In genomic region chr6:149941583-149942460, GRCh38 we compare ENCODE assay signal across 8 cellular contexts. TPM values are rescaled to one million over a fixed set of nuclear protein-coding genes. Genes with fewer than 3 reads are reported as not detected.
DNase-seq lines count a peak whose midpoint lies in the region; ATAC-seq and TF ChIP-seq lines count a peak whose summit lies in the region.

Gene ULBP2 (plus strand): TSS chr6:149942014. CDS start chr6:149942073, 59 bp downstream.

- POLR2A ChIA-PET in CD8-positive, alpha-beta T cell (lab: Charles Lee): interaction anchor here (0.6 to 1.2 kb wide), 2 partner anchors 11 to 319 kb away, joined by 4 to 6 read pairs; no protein-coding TSS in a partner anchor
- POLR2A ChIA-PET in activated CD8-positive, alpha-beta T cell treated with anti-CD3 and anti-CD28 coated beads, Interleukin-2, amount 10 ng/mL, durations not matched to agents 7 days and 5 days (lab: Charles Lee): no interaction called here

- H3K27ac ChIP-seq in CD8-positive, alpha-beta T cell (ENCODE audit: low read depth, low read length): peak within 1 kb of the TSS; percentile 26
- H3K27ac ChIP-seq in ectodermal cell (ENCODE audit: insufficient read depth, low read depth, low read length, poor library complexity, severe bottlenecking) (no peak within 1 kb of the TSS), lower lobe of right lung (peak within 1 kb of the TSS; percentile 72)

- CTCF ChIA-PET in CD8-positive, alpha-beta T cell (lab: Charles Lee): interaction anchor here (0.9 to 1.3 kb wide), 4 partner anchors 19 to 108 kb away, joined by 3 read pairs; no protein-coding TSS in a partner anchor
- CTCF ChIA-PET in activated CD8-positive, alpha-beta T cell treated with anti-CD3 and anti-CD28 coated beads, Interleukin-2, amount 10 ng/mL, durations not matched to agents 7 days and 5 days (lab: Charles Lee): interaction anchor here (2.2 kb wide), 1 partner anchor 75 kb away, joined by 10 read pairs; no protein-coding TSS in a partner anchor

- H3K4me1 ChIP-seq in CD8-positive, alpha-beta T cell (ENCODE audit: insufficient read depth, low read length): peaks cover 21% of the 10 kb centered on the region
- H3K4me1 ChIP-seq in ectodermal cell (ENCODE audit: control insufficient read depth, insufficient read depth, low read length): no peaks in the 10 kb centered on the region
- H3K4me1 ChIP-seq in lower lobe of right lung: peaks cover 29% of the 10 kb centered on the region

- H3K4me1 Mint-ChIP-seq in CD8-positive, alpha-beta T cell (ENCODE audit: low read depth): peaks cover 31% of the 10 kb centered on the region
- H3K4me1 Mint-ChIP-seq in activated CD8-positive, alpha-beta T cell treated with anti-CD3 and anti-CD28 coated beads, Interleukin-2, amount 10 ng/mL, durations not matched to agents 7 days and 5 days (ENCODE audit: low read depth): peaks cover 43% of the 10 kb centered on the region

- H3K9me3 Mint-ChIP-seq in CD8-positive, alpha-beta T cell: no peaks in the 10 kb centered on the region
- H3K9me3 Mint-ChIP-seq in activated CD8-positive, alpha-beta T cell treated with anti-CD3 and anti-CD28 coated beads, Interleukin-2, amount 10 ng/mL, durations not matched to agents 7 days and 5 days (ENCODE audit: insufficient read depth): no peaks in the 10 kb centered on the region

- H3K9me3 ChIP-seq in CD8-positive, alpha-beta T cell (ENCODE audit: low read length): no peaks in the 10 kb centered on the region
- no peaks in the 10 kb centered on the region for H3K9me3 ChIP-seq in ectodermal cell (ENCODE audit: control insufficient read depth, low read length)
- no peaks in the 10 kb centered on the region for H3K9me3 ChIP-seq in lower lobe of right lung

- H3K4me3 ChIP-seq in CD8-positive, alpha-beta T cell (ENCODE audit: low read depth, low read length): peak within 1 kb of the TSS; percentile 81
- H3K4me3 ChIP-seq in ectodermal cell (ENCODE audit: insufficient read depth, low read depth, low read length): peak within 1 kb of the TSS; percentile 47
- peak within 1 kb of the TSS; percentile 72 for H3K4me3 ChIP-seq in lower lobe of right lung

- no peaks in the 10 kb centered on the region for H3K36me3 ChIP-seq in CD8-positive, alpha-beta T cell (ENCODE audit: insufficient read depth, low read length)
- H3K36me3 ChIP-seq in ectodermal cell (ENCODE audit: control insufficient read depth, insufficient read depth, low read length): no peaks in the 10 kb centered on the region
- H3K36me3 ChIP-seq in lower lobe of right lung: no peaks in the 10 kb centered on the region

- intact Hi-C loops in CD8-positive, alpha-beta T cell (cut with DNase I, micrococcal nuclease): loop anchor here in 1 of 2 experiments (1.0 to 5.0 kb wide), 3 partner anchors 21 to 195 kb away; partner anchors contain the start of genes NUP43, PCMT1 and ULBP1
- intact Hi-C loops in lower lobe of right lung (cut with DNase I): no loop called here

- H3K27me3 Mint-ChIP-seq in CD8-positive, alpha-beta T cell (ENCODE audit: low read depth): peaks cover 34% of the 10 kb centered on the region
- H3K27me3 Mint-ChIP-seq in activated CD8-positive, alpha-beta T cell treated with anti-CD3 and anti-CD28 coated beads, Interleukin-2, amount 10 ng/mL, durations not matched to agents 7 days and 5 days (ENCODE audit: low read depth): peaks cover 61% of the 10 kb centered on the region

- peak within 1 kb of the TSS; percentile 92 for H3K27ac Mint-ChIP-seq in CD8-positive, alpha-beta T cell
- H3K27ac Mint-ChIP-seq in activated CD8-positive, alpha-beta T cell treated with anti-CD3 and anti-CD28 coated beads, Interleukin-2, amount 10 ng/mL, durations not matched to agents 7 days and 5 days: peak within 1 kb of the TSS; percentile 84

- peaks cover 3% of the 10 kb centered on the region for H3K36me3 Mint-ChIP-seq in CD8-positive, alpha-beta T cell
- no peaks in the 10 kb centered on the region for H3K36me3 Mint-ChIP-seq in activated CD8-positive, alpha-beta T cell treated with anti-CD3 and anti-CD28 coated beads, Interleukin-2, amount 10 ng/mL, durations not matched to agents 7 days and 5 days (ENCODE audit: low read depth)

- TF ChIP-seq CTCF in CD8-positive, alpha-beta T cell (IDR thresholded peaks at IDR 0.05): no peak
- TF ChIP-seq CTCF in lower lobe of right lung (IDR thresholded peaks at IDR 0.05): no peak

- ATAC-seq in CD8-positive, alpha-beta T cell: peak; percentile 90
- ATAC-seq in HG03520 (IDR thresholded peaks at IDR 0.05; ENCODE audit: unreplicated experiment) (peak; percentile 35), lower lobe of right lung (peak; percentile 94), HG02588 (IDR thresholded peaks at IDR 0.05; ENCODE audit: unreplicated experiment) (no peak)
- ATAC-seq in activated CD8-positive, alpha-beta T cell treated with anti-CD3 and anti-CD28 coated beads, Interleukin-2, amount 10 ng/mL, durations not matched to agents 7 days and 5 days: peak; percentile 88

- peak within 1 kb of the TSS; percentile 94 for H3K4me3 Mint-ChIP-seq in CD8-positive, alpha-beta T cell
- peak within 1 kb of the TSS; percentile 88 for H3K4me3 Mint-ChIP-seq in activated CD8-positive, alpha-beta T cell treated with anti-CD3 and anti-CD28 coated beads, Interleukin-2, amount 10 ng/mL, durations not matched to agents 7 days and 5 days

- peak; percentile 80 to 96 (median 88) for DNase-seq in CD8-positive, alpha-beta T cell
- DNase-seq in NCI-H82 treated with DMSO at 0.1 percent for 48 hours (lab: John Stamatoyannopoulos, UW; ENCODE audit: unreplicated experiment): peak; percentile 32
- DNase-seq in activated CD8-positive, alpha-beta T cell treated with anti-CD3 and anti-CD28 coated beads, Interleukin-2, amount 10 ng/mL, durations not matched to agents 7 days and 5 days: peak; percentile 91
- peak; percentile 86 for DNase-seq in lower lobe of right lung
- peak; percentile 85 for DNase-seq in stimulated activated CD4-positive, alpha-beta T cell treated with anti-CD3 and anti-CD28 coated beads, Interleukin-4, amount 100 ng/mL, for 24 hours

- H3K27me3 ChIP-seq in CD8-positive, alpha-beta T cell (ENCODE audit: insufficient read depth, low read length): peaks cover 29% of the 10 kb centered on the region
- H3K27me3 ChIP-seq in ectodermal cell (ENCODE audit: control insufficient read depth, insufficient read depth, low read length, poor library complexity, severe bottlenecking) (peaks cover 86% of the 10 kb centered on the region), lower lobe of right lung (ENCODE audit: low read depth) (peaks cover 50% of the 10 kb centered on the region)

- 1% methylated on average over 62 of the region's 62 CpGs for WGBS in ectodermal cell, 2 experiments

RNA-seq across cellular contexts. Expression of gene ULBP2, which starts in this region (rescaled TPM):
- 1 to 10 TPM; 7.2 to 9.7 TPM for total RNA-seq in CD8-positive, alpha-beta T cell
- under 1 TPM; 0.40 to 0.60 TPM for total RNA-seq in activated CD8-positive, alpha-beta T cell treated with anti-CD3 and anti-CD28 coated beads, Interleukin-2, amount 10 ng/mL, durations not matched to agents 7 days and 5 days
- not detected for polyA plus RNA-seq in ectodermal cell (2013, experiment 1 of 4)
- not detected for polyA plus RNA-seq in ectodermal cell (2013, experiment 2 of 4)
- not detected for polyA plus RNA-seq in ectodermal cell (2013, experiment 3 of 4)
- not detected for polyA plus RNA-seq in ectodermal cell (2013, experiment 4 of 4)
- total RNA-seq in lower lobe of right lung: 2.2 TPM

Comparison
In these comparisons a context has a peak if more than half of its experiments do, and no peak if none do; other contexts are left out.
1. Peak in DNase-seq and ATAC-seq in activated CD8-positive, alpha-beta T cell treated with anti-CD3 and anti-CD28 coated beads, Interleukin-2, amount 10 ng/mL, durations not matched to agents 7 days and 5 days; RNA of the gene not detected or under 1 TPM.
2. DNase-seq: peak in every context shown above with its lines; median percentile 91 in activated CD8-positive, alpha-beta T cell treated with anti-CD3 and anti-CD28 coated beads, Interleukin-2, amount 10 ng/mL, durations not matched to agents 7 days and 5 days; 88 in CD8-positive, alpha-beta T cell; 86 in lower lobe of right lung; 85 in stimulated activated CD4-positive, alpha-beta T cell treated with anti-CD3 and anti-CD28 coated beads, Interleukin-4, amount 100 ng/mL, for 24 hours; 32 in NCI-H82 treated with DMSO at 0.1 percent for 48 hours.